1 cellular context compared by ENCODE assay signal in the genomic region with DNA sequence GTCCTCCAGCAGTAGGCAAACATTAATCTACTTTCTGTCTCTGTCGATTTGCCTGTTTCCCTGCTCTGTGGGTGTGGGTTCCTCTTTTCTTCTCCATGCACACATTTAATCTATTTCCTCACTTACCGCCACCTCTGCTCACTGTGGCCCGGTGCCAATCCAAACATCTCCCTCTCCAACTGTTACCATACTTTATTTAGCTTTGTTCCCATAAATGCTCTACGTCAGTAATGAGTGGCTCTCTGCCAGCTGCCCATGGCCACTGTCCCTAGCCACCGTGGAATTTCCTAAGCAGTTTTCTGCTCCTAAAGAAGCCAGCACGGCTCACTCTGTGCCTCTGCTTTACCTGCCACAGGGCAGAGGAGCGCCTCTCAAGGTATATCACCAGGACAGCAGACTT.
TF ChIP-seq lines count a peak whose summit lies in the region.

No MANE protein-coding gene starts in this region.

TF ChIP-seq in HepG2, 621 proteins besides CTCF, POLR2A, EP300 and RAD21 (continued from another document and continues in another):
- TF ChIP-seq, protein P1, sequence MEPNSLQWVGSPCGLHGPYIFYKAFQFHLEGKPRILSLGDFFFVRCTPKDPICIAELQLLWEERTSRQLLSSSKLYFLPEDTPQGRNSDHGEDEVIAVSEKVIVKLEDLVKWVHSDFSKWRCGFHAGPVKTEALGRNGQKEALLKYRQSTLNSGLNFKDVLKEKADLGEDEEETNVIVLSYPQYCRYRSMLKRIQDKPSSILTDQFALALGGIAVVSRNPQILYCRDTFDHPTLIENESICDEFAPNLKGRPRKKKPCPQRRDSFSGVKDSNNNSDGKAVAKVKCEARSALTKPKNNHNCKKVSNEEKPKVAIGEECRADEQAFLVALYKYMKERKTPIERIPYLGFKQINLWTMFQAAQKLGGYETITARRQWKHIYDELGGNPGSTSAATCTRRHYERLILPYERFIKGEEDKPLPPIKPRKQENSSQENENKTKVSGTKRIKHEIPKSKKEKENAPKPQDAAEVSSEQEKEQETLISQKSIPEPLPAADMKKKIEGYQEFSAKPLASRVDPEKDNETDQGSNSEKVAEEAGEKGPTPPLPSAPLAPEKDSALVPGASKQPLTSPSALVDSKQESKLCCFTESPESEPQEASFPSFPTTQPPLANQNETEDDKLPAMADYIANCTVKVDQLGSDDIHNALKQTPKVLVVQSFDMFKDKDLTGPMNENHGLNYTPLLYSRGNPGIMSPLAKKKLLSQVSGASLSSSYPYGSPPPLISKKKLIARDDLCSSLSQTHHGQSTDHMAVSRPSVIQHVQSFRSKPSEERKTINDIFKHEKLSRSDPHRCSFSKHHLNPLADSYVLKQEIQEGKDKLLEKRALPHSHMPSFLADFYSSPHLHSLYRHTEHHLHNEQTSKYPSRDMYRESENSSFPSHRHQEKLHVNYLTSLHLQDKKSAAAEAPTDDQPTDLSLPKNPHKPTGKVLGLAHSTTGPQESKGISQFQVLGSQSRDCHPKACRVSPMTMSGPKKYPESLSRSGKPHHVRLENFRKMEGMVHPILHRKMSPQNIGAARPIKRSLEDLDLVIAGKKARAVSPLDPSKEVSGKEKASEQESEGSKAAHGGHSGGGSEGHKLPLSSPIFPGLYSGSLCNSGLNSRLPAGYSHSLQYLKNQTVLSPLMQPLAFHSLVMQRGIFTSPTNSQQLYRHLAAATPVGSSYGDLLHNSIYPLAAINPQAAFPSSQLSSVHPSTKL (CRISPR knock-in tag; IDR thresholded peaks at IDR 0.05): peak; percentile 41; the same call in 1 of the 2 replicates
- TF ChIP-seq ZNF251 (CRISPR knock-in tag; IDR thresholded peaks at IDR 0.05) (no peak), ZNF724P (CRISPR knock-in tag; IDR thresholded peaks at IDR 0.05; ENCODE audit: borderline replicate concordance) (no peak), CENPT (CRISPR knock-in tag; IDR thresholded peaks at IDR 0.05; ENCODE audit: low read depth) (no peak), ZNF205 (CRISPR knock-in tag; IDR thresholded peaks at IDR 0.05) (0 out of 2 replicates have a peak, but pooled peaks have one; percentile 33), ZNF331 (CRISPR knock-in tag; IDR thresholded peaks at IDR 0.05) (peak; percentile 25; the same call in 1 of the 2 replicates), SAP130 (CRISPR knock-in tag; IDR thresholded peaks at IDR 0.05; ENCODE audit: low read depth) (peak; percentile 42), LCORL (IDR thresholded peaks at IDR 0.05) (no peak), LCORL (CRISPR knock-in tag; IDR thresholded peaks at IDR 0.05) (no peak), BCL6 (CRISPR knock-in tag; IDR thresholded peaks at IDR 0.05) (peak; percentile 49), ATM (IDR thresholded peaks at IDR 0.05; ENCODE audit: borderline replicate concordance) (no peak), ZSCAN30 (CRISPR knock-in tag; IDR thresholded peaks at IDR 0.05) (no peak), ZNF552 (CRISPR knock-in tag; IDR thresholded peaks at IDR 0.05; ENCODE audit: borderline replicate concordance) (no peak), SMAD3 (CRISPR knock-in tag; IDR thresholded peaks at IDR 0.05) (0 out of 2 replicates have a peak, but pooled peaks have one; percentile 25), SETDB1 (CRISPR knock-in tag; IDR thresholded peaks at IDR 0.05; ENCODE audit: borderline replicate concordance) (no peak), ZBTB38 (CRISPR knock-in tag; IDR thresholded peaks at IDR 0.05) (no peak), KAT7 (CRISPR knock-in tag; IDR thresholded peaks at IDR 0.05; ENCODE audit: borderline replicate concordance) (no peak), CREM (IDR thresholded peaks at IDR 0.05) (peak; percentile 28; the same call in 1 of the 2 replicates), CREM (CRISPR knock-in tag; IDR thresholded peaks at IDR 0.05) (no peak), ARNTL (CRISPR knock-in tag; IDR thresholded peaks at IDR 0.05) (no peak), ZNF644 (CRISPR knock-in tag; IDR thresholded peaks at IDR 0.05; ENCODE audit: low read depth) (peak; percentile 58; the same call in 1 of the 2 replicates), ZNF124 (CRISPR knock-in tag; IDR thresholded peaks at IDR 0.05) (no peak), HNF4G (IDR thresholded peaks at IDR 0.05; ENCODE audit: borderline replicate concordance, low read depth, low read length) (no peak), HNF4G (CRISPR knock-in tag; IDR thresholded peaks at IDR 0.05; ENCODE audit: borderline replicate concordance, low read depth) (no peak), STAT5B (CRISPR knock-in tag; IDR thresholded peaks at IDR 0.05) (no peak), FIP1L1 (IDR thresholded peaks at IDR 0.05; ENCODE audit: borderline replicate concordance, insufficient read depth, low read depth, low read length) (no peak), CEBPG (CRISPR knock-in tag; IDR thresholded peaks at IDR 0.05) (no peak; the same call in 1 of the 2 replicates), IRF2 (CRISPR knock-in tag; IDR thresholded peaks at IDR 0.05) (no peak), NKX3-1 (CRISPR knock-in tag; IDR thresholded peaks at IDR 0.05) (no peak), REL (CRISPR knock-in tag; conservative IDR thresholded peaks at IDR 0.05) (no peak), ZNF180 (CRISPR knock-in tag; IDR thresholded peaks at IDR 0.05; ENCODE audit: borderline replicate concordance, low read depth) (no peak), HOXA5 (CRISPR knock-in tag; IDR thresholded peaks at IDR 0.05) (no peak; the same call in 1 of the 2 replicates)
- TF ChIP-seq, protein P2, sequence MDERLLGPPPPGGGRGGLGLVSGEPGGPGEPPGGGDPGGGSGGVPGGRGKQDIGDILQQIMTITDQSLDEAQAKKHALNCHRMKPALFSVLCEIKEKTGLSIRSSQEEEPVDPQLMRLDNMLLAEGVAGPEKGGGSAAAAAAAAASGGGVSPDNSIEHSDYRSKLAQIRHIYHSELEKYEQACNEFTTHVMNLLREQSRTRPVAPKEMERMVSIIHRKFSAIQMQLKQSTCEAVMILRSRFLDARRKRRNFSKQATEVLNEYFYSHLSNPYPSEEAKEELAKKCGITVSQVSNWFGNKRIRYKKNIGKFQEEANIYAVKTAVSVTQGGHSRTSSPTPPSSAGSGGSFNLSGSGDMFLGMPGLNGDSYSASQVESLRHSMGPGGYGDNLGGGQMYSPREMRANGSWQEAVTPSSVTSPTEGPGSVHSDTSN (CRISPR knock-in tag; IDR thresholded peaks at IDR 0.05): no peak
- TF ChIP-seq, protein P3, sequence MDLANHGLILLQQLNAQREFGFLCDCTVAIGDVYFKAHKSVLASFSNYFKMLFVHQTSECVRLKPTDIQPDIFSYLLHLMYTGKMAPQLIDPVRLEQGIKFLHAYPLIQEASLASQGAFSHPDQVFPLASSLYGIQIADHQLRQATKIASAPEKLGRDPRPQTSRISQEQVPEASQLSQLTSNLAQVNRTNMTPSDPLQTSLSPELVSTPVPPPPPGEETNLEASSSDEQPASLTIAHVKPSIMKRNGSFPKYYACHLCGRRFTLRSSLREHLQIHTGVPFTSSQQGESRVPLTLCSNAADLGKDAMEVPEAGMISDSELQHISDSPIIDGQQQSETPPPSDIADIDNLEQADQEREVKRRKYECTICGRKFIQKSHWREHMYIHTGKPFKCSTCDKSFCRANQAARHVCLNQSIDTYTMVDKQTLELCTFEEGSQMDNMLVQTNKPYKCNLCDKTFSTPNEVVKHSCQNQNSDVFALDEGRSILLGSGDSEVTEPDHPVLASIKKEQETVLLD (CRISPR knock-in tag; IDR thresholded peaks at IDR 0.05; ENCODE audit: low read depth): no peak
- TF ChIP-seq, protein P4, sequence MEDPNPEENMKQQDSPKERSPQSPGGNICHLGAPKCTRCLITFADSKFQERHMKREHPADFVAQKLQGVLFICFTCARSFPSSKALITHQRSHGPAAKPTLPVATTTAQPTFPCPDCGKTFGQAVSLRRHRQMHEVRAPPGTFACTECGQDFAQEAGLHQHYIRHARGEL (CRISPR knock-in tag; IDR thresholded peaks at IDR 0.05): no peak
- TF ChIP-seq, protein P5, sequence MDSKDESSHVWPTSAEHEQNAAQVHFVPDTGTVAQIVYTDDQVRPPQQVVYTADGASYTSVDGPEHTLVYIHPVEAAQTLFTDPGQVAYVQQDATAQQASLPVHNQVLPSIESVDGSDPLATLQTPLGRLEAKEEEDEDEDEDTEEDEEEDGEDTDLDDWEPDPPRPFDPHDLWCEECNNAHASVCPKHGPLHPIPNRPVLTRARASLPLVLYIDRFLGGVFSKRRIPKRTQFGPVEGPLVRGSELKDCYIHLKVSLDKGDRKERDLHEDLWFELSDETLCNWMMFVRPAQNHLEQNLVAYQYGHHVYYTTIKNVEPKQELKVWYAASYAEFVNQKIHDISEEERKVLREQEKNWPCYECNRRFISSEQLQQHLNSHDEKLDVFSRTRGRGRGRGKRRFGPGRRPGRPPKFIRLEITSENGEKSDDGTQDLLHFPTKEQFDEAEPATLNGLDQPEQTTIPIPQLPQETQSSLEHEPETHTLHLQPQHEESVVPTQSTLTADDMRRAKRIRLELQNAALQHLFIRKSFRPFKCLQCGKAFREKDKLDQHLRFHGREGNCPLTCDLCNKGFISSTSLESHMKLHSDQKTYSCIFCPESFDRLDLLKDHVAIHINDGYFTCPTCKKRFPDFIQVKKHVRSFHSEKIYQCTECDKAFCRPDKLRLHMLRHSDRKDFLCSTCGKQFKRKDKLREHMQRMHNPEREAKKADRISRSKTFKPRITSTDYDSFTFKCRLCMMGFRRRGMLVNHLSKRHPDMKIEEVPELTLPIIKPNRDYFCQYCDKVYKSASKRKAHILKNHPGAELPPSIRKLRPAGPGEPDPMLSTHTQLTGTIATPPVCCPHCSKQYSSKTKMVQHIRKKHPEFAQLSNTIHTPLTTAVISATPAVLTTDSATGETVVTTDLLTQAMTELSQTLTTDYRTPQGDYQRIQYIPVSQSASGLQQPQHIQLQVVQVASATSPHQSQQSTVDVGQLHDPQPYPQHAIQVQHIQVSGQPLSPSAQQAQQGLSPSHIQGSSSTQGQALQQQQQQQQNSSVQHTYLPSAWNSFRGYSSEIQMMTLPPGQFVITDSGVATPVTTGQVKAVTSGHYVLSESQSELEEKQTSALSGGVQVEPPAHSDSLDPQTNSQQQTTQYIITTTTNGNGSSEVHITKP (CRISPR knock-in tag; IDR thresholded peaks at IDR 0.05; ENCODE audit: low read depth): no peak
- TF ChIP-seq, protein P6, sequence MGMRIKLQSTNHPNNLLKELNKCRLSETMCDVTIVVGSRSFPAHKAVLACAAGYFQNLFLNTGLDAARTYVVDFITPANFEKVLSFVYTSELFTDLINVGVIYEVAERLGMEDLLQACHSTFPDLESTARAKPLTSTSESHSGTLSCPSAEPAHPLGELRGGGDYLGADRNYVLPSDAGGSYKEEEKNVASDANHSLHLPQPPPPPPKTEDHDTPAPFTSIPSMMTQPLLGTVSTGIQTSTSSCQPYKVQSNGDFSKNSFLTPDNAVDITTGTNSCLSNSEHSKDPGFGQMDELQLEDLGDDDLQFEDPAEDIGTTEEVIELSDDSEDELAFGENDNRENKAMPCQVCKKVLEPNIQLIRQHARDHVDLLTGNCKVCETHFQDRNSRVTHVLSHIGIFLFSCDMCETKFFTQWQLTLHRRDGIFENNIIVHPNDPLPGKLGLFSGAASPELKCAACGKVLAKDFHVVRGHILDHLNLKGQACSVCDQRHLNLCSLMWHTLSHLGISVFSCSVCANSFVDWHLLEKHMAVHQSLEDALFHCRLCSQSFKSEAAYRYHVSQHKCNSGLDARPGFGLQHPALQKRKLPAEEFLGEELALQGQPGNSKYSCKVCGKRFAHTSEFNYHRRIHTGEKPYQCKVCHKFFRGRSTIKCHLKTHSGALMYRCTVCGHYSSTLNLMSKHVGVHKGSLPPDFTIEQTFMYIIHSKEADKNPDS (CRISPR knock-in tag; IDR thresholded peaks at IDR 0.05): no peak
- TF ChIP-seq, protein P7, sequence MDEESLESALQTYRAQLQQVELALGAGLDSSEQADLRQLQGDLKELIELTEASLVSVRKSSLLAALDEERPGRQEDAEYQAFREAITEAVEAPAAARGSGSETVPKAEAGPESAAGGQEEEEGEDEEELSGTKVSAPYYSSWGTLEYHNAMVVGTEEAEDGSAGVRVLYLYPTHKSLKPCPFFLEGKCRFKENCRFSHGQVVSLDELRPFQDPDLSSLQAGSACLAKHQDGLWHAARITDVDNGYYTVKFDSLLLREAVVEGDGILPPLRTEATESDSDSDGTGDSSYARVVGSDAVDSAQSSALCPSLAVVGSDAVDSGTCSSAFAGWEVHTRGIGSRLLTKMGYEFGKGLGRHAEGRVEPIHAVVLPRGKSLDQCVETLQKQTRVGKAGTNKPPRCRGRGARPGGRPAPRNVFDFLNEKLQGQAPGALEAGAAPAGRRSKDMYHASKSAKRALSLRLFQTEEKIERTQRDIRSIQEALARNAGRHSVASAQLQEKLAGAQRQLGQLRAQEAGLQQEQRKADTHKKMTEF (CRISPR knock-in tag; IDR thresholded peaks at IDR 0.05): peak; percentile 47; the same call in 1 of the 2 replicates
- TF ChIP-seq, protein P8, sequence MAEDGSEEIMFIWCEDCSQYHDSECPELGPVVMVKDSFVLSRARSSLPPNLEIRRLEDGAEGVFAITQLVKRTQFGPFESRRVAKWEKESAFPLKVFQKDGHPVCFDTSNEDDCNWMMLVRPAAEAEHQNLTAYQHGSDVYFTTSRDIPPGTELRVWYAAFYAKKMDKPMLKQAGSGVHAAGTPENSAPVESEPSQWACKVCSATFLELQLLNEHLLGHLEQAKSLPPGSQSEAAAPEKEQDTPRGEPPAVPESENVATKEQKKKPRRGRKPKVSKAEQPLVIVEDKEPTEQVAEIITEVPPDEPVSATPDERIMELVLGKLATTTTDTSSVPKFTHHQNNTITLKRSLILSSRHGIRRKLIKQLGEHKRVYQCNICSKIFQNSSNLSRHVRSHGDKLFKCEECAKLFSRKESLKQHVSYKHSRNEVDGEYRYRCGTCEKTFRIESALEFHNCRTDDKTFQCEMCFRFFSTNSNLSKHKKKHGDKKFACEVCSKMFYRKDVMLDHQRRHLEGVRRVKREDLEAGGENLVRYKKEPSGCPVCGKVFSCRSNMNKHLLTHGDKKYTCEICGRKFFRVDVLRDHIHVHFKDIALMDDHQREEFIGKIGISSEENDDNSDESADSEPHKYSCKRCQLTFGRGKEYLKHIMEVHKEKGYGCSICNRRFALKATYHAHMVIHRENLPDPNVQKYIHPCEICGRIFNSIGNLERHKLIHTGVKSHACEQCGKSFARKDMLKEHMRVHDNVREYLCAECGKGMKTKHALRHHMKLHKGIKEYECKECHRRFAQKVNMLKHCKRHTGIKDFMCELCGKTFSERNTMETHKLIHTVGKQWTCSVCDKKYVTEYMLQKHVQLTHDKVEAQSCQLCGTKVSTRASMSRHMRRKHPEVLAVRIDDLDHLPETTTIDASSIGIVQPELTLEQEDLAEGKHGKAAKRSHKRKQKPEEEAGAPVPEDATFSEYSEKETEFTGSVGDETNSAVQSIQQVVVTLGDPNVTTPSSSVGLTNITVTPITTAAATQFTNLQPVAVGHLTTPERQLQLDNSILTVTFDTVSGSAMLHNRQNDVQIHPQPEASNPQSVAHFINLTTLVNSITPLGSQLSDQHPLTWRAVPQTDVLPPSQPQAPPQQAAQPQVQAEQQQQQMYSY (CRISPR knock-in tag; IDR thresholded peaks at IDR 0.05): no peak
